In the genomic region with DNA sequence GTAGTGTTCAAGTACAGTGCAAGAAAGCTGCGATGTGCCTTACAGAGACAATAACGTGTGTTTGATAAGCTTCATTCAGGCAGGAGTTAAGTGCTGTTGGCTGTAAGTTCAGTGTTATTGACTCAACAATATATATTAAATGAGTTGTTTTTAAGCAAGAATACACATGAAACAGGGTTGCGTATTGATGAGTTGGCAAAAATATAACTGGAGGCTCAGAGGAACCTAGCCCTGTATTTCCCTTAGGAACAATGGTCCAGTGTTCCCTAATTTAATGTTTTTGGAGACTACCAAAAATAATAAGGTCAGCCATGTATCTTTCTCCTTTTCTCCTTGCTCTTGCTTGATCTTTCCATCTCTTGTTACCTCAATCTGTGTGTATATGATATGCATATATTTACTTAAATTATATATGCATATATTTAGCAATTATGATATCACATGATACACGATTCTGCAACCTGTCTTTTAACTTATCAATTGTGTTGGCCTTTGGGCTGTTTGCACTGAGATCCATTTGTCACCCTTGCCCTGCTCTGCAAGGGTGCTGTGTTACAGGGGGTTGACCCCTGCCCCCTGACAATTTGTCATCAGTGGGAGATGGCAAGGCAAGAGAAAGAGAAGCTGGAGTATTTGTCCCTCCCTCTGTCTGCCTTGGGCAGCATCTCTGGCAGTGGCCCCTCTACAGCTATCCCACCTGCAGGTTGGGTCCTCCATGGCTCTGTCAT, we compare ENCODE assay signal across 19 cellular contexts.
"Had no signal": no experiment of that assay in that cellular context is flagged by ENCODE, and none has a peak within 500 bp of the region (broad histone marks: within the 10 kb centered on the region; RNA-seq: fewer than 3 reads in every experiment).

No MANE protein-coding gene starts in this region.

- H3K27ac ChIP-seq: heart right ventricle, neutrophil, sigmoid colon, skin epidermis had no signal

- DNase-seq: effector memory CD4-positive, alpha-beta T cell; heart right ventricle; hypothalamus; kidney glomerular epithelial cell; mesenchymal stem cell; naive B cell; sigmoid colon; stimulated activated CD4-positive, alpha-beta T cell treated with anti-CD3 and anti-CD28 coated beads, Interleukin-12 subunit alpha, Interleukin-12 subunit beta, amount 100 ng/mL, for 4 hours; stimulated activated CD4-positive, alpha-beta T cell treated with anti-CD3 and anti-CD28 coated beads, Interleukin-2, amount 100 ng/mL, for 48 hours; stimulated activated naive CD4-positive, alpha-beta T cell treated with Interleukin-2 at 50 U/mL for 16 hours had no signal

- H3K27me3 ChIP-seq: heart right ventricle, neutrophil, sigmoid colon had no signal

- H3K9me3 ChIP-seq: neutrophil, sigmoid colon had no signal

- H3K27ac Mint-ChIP-seq: type B pancreatic cell had no signal

- FAIRE-seq: endometrium, frontal cortex, islet of Langerhans, urothelium cell line had no signal

- H3K36me3 ChIP-seq: heart right ventricle, neutrophil, sigmoid colon had no signal

- H3K4me3 ChIP-seq: heart right ventricle, lung, sigmoid colon, skin epidermis had no signal

- ATAC-seq: esophagus mucosa, heart right ventricle had no signal

- H3K27me3 Mint-ChIP-seq: naive B cell, type B pancreatic cell had no signal

- H3K9me3 Mint-ChIP-seq: naive B cell had no signal

- H3K4me3 Mint-ChIP-seq: type B pancreatic cell had no signal
